ENCODE assay signal across 32 cellular contexts in the genomic region with DNA sequence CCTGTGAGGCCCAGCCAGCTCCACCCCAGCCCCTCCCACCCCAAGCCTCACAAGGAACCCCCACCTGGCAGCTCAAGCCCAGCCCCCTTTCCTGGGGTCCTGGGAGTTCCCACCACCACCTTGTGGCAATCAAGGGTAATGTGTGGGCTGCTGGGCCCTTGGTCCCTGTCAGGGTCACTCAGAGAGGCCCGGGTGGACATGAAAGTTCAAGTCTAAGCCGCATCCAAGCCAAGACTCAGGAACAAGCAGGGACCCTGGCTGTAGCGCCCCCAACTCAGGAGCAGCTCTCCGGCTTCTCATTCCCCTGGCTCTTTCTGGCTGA.
"Had no signal": no experiment of that assay in that cellular context is flagged by ENCODE, and none has a peak within 500 bp of the region (broad histone marks: within the 10 kb centered on the region; RNA-seq: fewer than 3 reads in every experiment).

No MANE protein-coding gene starts in this region.

- H3K4me1 Mint-ChIP-seq: activated CD4-positive, alpha-beta T cell treated with anti-CD3 and anti-CD28 coated beads, Interleukin-2, amount 10 ng/mL, durations not matched to agents 24 days and 14 days; activated naive CD4-positive, alpha-beta T cell treated with anti-CD3 and anti-CD28 coated beads, Interleukin-2, amount 50 U/mL, for 24 hours; nephron had no signal

- H3K4me3 ChIP-seq: breast epithelium, esophagus squamous epithelium, left ventricle myocardium inferior, lung, mucosa of descending colon, ovary, prostate gland, sigmoid colon, thoracic aorta, uterus had no signal

- H3K9me3 Mint-ChIP-seq: activated CD4-positive, alpha-beta memory T cell treated with anti-CD3 and anti-CD28 coated beads for 36 hours; activated CD4-positive, alpha-beta T cell treated with anti-CD3 and anti-CD28 coated beads, Interleukin-2, amount 10 ng/mL, durations not matched to agents 24 days and 14 days; activated naive CD4-positive, alpha-beta T cell treated with anti-CD3 and anti-CD28 coated beads, Interleukin-2, amount 50 U/mL, for 24 hours; activated T-helper 2 cell treated with anti-CD3 and anti-CD28 coated beads, Interferon-gamma antibody, Interleukin-2, Interleukin-4, amounts not matched to agents 10 μg/mL and 5 μg/mL and 100 μg/mL, durations not matched to agents 14 hours and 24 hours and 36 hours; dendritic cell treated with granulocyte-macrophage colony-stimulating factor and Interleukin-4, amounts not matched to agents 40 ng/mL and 50 ng/mL, for 4 days; stimulated activated effector memory CD8-positive, alpha-beta T cell treated with anti-CD3 and anti-CD28 coated beads, Interleukin-12 subunit alpha, Interleukin-12 subunit beta, amount 100 ng/mL, for 72 hours; stimulated activated naive CD8-positive, alpha-beta T cell treated with anti-CD3 and anti-CD28 coated beads, Interleukin-15, Interleukin-2, amounts not matched to agents 100 ng/mL and 50 ng/mL, for 24 hours had no signal

- H3K9me3 ChIP-seq: breast epithelium, esophagus squamous epithelium, left ventricle myocardium inferior, mucosa of descending colon, neutrophil, ovary, prostate gland, sigmoid colon, thoracic aorta, uterus had no signal

- H3K36me3 ChIP-seq: breast epithelium, esophagus squamous epithelium, left ventricle myocardium inferior, neutrophil, ovary, prostate gland, sigmoid colon, thoracic aorta, uterus had no signal

- DNase-seq: activated CD4-positive, alpha-beta memory T cell treated with anti-CD3 and anti-CD28 coated beads for 36 hours; activated CD4-positive, alpha-beta T cell treated with anti-CD3 and anti-CD28 coated beads, Interleukin-2, amount 10 ng/mL, durations not matched to agents 24 days and 14 days; activated CD4-positive, CD25-positive, alpha-beta regulatory T cell treated with anti-CD3 and anti-CD28 coated beads, Interleukin-2, amount 50 U/mL, for 72 hours; activated CD8-positive, alpha-beta memory T cell treated with anti-CD3 and anti-CD28 coated beads, Interleukin-2, amount 50 U/mL, for 48 hours; activated T-cell treated with anti-CD3 and anti-CD28 coated beads, Interleukin-2, amount 50 U/mL, for 48 hours; central memory CD4-positive, alpha-beta T cell; effector CD4-positive, alpha-beta T cell; esophagus squamous epithelium; foreskin melanocyte; glutamatergic neuron; left ventricle myocardium inferior; mucosa of descending colon; ovary; sigmoid colon; small intestine; stimulated activated CD4-positive, alpha-beta T cell treated with anti-CD3 and anti-CD28 coated beads, Interleukin-4, amount 100 ng/mL, for 24 hours; T-helper 9 cell; trophoblast cell; uterus had no signal

- H3K36me3 Mint-ChIP-seq: activated CD4-positive, alpha-beta memory T cell treated with anti-CD3 and anti-CD28 coated beads for 36 hours; activated naive CD4-positive, alpha-beta T cell treated with anti-CD3 and anti-CD28 coated beads, Interleukin-2, amount 50 U/mL, for 24 hours; stimulated activated effector memory CD8-positive, alpha-beta T cell treated with anti-CD3 and anti-CD28 coated beads, Interleukin-12 subunit alpha, Interleukin-12 subunit beta, amount 100 ng/mL, for 72 hours had no signal

- H3K4me3 Mint-ChIP-seq: activated CD4-positive, alpha-beta memory T cell treated with anti-CD3 and anti-CD28 coated beads for 36 hours; activated CD4-positive, alpha-beta T cell treated with anti-CD3 and anti-CD28 coated beads, Interleukin-2, amount 10 ng/mL, durations not matched to agents 24 days and 14 days; activated naive CD4-positive, alpha-beta T cell treated with anti-CD3 and anti-CD28 coated beads, Interleukin-2, amount 50 U/mL, for 24 hours; dendritic cell treated with granulocyte-macrophage colony-stimulating factor and Interleukin-4, amounts not matched to agents 40 ng/mL and 50 ng/mL, for 4 days; nephron; stimulated activated effector memory CD8-positive, alpha-beta T cell treated with anti-CD3 and anti-CD28 coated beads, Interleukin-12 subunit alpha, Interleukin-12 subunit beta, amount 100 ng/mL, for 72 hours; stimulated activated naive CD8-positive, alpha-beta T cell treated with anti-CD3 and anti-CD28 coated beads, Interleukin-15, Interleukin-2, amounts not matched to agents 100 ng/mL and 50 ng/mL, for 24 hours had no signal

- H3K27ac ChIP-seq: breast epithelium, epithelial cell of prostate, esophagus squamous epithelium, left ventricle myocardium inferior, neutrophil, ovary, prostate gland, sigmoid colon, thoracic aorta, uterus, VCaP had no signal

- H3K27me3 Mint-ChIP-seq: activated CD4-positive, alpha-beta T cell treated with anti-CD3 and anti-CD28 coated beads, Interleukin-2, amount 10 ng/mL, durations not matched to agents 24 days and 14 days; activated naive CD4-positive, alpha-beta T cell treated with anti-CD3 and anti-CD28 coated beads, Interleukin-2, amount 50 U/mL, for 24 hours; dendritic cell treated with granulocyte-macrophage colony-stimulating factor and Interleukin-4, amounts not matched to agents 40 ng/mL and 50 ng/mL, for 4 days had no signal

- H3K4me1 ChIP-seq: breast epithelium, esophagus squamous epithelium, left ventricle myocardium inferior, prostate gland, sigmoid colon, uterus had no signal

- ATAC-seq: mucosa of descending colon; stimulated activated effector memory CD8-positive, alpha-beta T cell treated with anti-CD3 and anti-CD28 coated beads, Interleukin-12 subunit alpha, Interleukin-12 subunit beta, amount 100 ng/mL, for 72 hours had no signal

- H3K27me3 ChIP-seq: ovary, uterus had no signal

- H3K27ac Mint-ChIP-seq: activated CD4-positive, alpha-beta memory T cell treated with anti-CD3 and anti-CD28 coated beads for 36 hours; activated CD4-positive, alpha-beta T cell treated with anti-CD3 and anti-CD28 coated beads, Interleukin-2, amount 10 ng/mL, durations not matched to agents 24 days and 14 days; activated naive CD4-positive, alpha-beta T cell treated with anti-CD3 and anti-CD28 coated beads, Interleukin-2, amount 50 U/mL, for 24 hours; activated T-helper 2 cell treated with anti-CD3 and anti-CD28 coated beads, Interferon-gamma antibody, Interleukin-2, Interleukin-4, amounts not matched to agents 10 μg/mL and 5 μg/mL and 100 μg/mL, durations not matched to agents 14 hours and 24 hours and 36 hours; dendritic cell treated with granulocyte-macrophage colony-stimulating factor and Interleukin-4, amounts not matched to agents 40 ng/mL and 50 ng/mL, for 4 days; nephron; stimulated activated effector memory CD8-positive, alpha-beta T cell treated with anti-CD3 and anti-CD28 coated beads, Interleukin-12 subunit alpha, Interleukin-12 subunit beta, amount 100 ng/mL, for 72 hours; stimulated activated naive CD8-positive, alpha-beta T cell treated with anti-CD3 and anti-CD28 coated beads, Interleukin-15, Interleukin-2, amounts not matched to agents 100 ng/mL and 50 ng/mL, for 24 hours had no signal
